In genomic region chr18:28112056-28112470, GRCh38 we compare ENCODE assay signal across 11 cellular contexts.
DNase-seq lines count a peak whose midpoint lies in the region; ATAC-seq and TF ChIP-seq lines count a peak whose summit lies in the region.
"Had no signal": no experiment of that assay in that cellular context is flagged by ENCODE, and none has a peak within 500 bp of the region (broad histone marks: within the 10 kb centered on the region; RNA-seq: fewer than 3 reads in every experiment).

No MANE protein-coding gene starts in this region.

- DNase-seq in GM03348 (ENCODE audit: low spot score) (peak; percentile 48), glomerular visceral epithelial cell (ENCODE audit: extremely low spot score) (peak; percentile 85), osteoblast (ENCODE audit: insufficient read length, low spot score, missing footprints) (no peak), NCI-H1048 (lab: John Stamatoyannopoulos, UW) (no peak), NCI-H774 (lab: John Stamatoyannopoulos, UW) (no peak), HAP-1 (ENCODE audit: low spot score in 2 of 2) (no peak)
- DNase-seq: activated T-cell treated with anti-CD3 and anti-CD28 coated beads for 4 hours, NCI-H748 treated with DMSO at 0.1 percent for 48 hours, thyroid gland had no signal

- H3K4me3 ChIP-seq in osteoblast (ENCODE audit: insufficient read depth, low read length) (peak overlapping the region; percentile 2), HAP-1 (no peak overlapping the region)
- H3K4me3 ChIP-seq: thyroid gland had no signal

- peaks cover 4% of the 10 kb centered on the region for H3K36me3 ChIP-seq in osteoblast (ENCODE audit: insufficient read depth, low read length)
- no peaks in the 10 kb centered on the region for H3K36me3 ChIP-seq in HAP-1 (replicated peaks)
- H3K36me3 ChIP-seq: thyroid gland had no signal

- no peaks in the 10 kb centered on the region for H4K20me1 ChIP-seq in osteoblast (ENCODE audit: insufficient read depth, low read length)

- ATAC-seq in HG02870 (IDR thresholded peaks at IDR 0.05; ENCODE audit: unreplicated experiment) = no peak

- H3K27me3 ChIP-seq in osteoblast (ENCODE audit: insufficient read depth, low read length) (no peaks in the 10 kb centered on the region), HAP-1 (ENCODE audit: low read depth) (no peaks in the 10 kb centered on the region)
- H3K27me3 ChIP-seq: thyroid gland had no signal

- peak overlapping the region; percentile 53 for H3K4me2 ChIP-seq in osteoblast (ENCODE audit: insufficient read depth, low read length)

- H3K27ac ChIP-seq in VCaP (peak overlapping the region; percentile 36), osteoblast (ENCODE audit: low read depth, low read length) (peak overlapping the region; percentile 99)
- H3K27ac ChIP-seq: thyroid gland had no signal

- no peaks in the 10 kb centered on the region for H3K9me3 ChIP-seq in osteoblast (ENCODE audit: low read depth, low read length)
- no peaks in the 10 kb centered on the region for H3K9me3 ChIP-seq in HAP-1
- H3K9me3 ChIP-seq: thyroid gland had no signal

- H3K79me2 ChIP-seq in osteoblast (ENCODE audit: insufficient read depth, low read length) = peaks cover 60% of the 10 kb centered on the region

- in situ Hi-C loops in HAP-1 (cut with MboI; ENCODE audit: low sequenced_read_pairs) = no loop called here

- H2AFZ ChIP-seq in osteoblast (ENCODE audit: low read length) = no peak overlapping the region

- peaks cover 83% of the 10 kb centered on the region for H3K4me1 ChIP-seq in osteoblast (ENCODE audit: insufficient read depth, low read length)
- H3K4me1 ChIP-seq in HAP-1 = peaks cover 59% of the 10 kb centered on the region

- no peak for TF ChIP-seq CTCF in VCaP (conservative IDR thresholded peaks at IDR 0.05)
- no peak for TF ChIP-seq CTCF in osteoblast (IDR thresholded peaks at IDR 0.05; ENCODE audit: extremely low read depth, low read depth, low read length)

Comparison
In these comparisons a context has a peak if more than half of its experiments do, and no peak if none do; other contexts are left out.
1. DNase-seq: peak in GM03348 (single experiment) and glomerular visceral epithelial cell (single experiment); none in osteoblast (single experiment), NCI-H1048 (single experiment), NCI-H774 (single experiment) and HAP-1 (0 of 2).